In the genomic region with DNA sequence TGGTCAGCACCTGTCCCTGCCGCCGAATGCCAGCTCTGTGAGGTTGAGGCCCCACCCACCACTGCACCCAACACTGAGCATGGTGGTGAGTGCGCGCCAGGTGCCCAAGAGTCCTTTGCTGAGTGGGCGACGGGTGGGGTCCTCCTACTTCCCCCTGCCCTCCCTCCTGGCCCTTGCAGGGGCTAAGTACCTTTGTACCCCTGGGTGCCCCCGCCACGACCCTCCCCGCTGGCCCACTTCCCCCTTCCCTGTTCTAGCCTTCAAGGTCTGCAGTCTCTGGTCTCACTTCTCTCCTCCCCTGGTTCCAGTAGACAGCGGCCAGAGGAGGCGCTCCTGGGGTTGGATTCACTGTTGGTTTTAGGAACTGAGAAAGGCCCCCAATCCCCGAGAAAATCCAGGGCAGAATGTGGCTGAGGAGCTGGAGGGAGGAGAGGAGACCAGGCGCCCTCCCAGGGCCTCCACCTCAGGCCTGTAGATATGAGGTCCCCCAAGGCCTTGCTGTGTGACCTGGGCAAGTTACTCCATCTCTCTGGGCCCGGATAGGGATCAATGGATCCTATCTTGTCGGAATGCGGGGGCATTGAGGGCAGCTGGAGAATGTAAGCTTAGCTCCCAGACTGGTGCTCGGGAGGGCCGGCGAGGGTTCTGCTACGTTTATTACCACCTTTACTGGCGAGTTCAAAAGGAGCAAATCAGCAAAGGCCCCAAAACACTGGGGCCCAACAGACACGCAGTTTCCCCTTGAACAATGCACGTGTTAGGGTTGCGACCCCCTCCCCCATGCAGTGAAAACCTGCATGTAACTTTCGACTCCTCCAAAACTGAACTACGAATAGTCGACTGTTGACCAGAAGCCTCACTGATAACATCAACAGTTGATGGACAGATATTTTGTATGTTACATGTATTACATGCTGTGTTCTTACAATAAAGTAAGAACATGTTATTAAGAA, we compare ENCODE assay signal across 11 cellular contexts. TPM values are rescaled to one million over a fixed set of nuclear protein-coding genes. Genes with fewer than 3 reads are reported as not detected.
DNase-seq lines count a peak whose midpoint lies in the region; ATAC-seq, FAIRE-seq and TF ChIP-seq lines count a peak whose summit lies in the region.
"Had no signal": no experiment of that assay in that cellular context is flagged by ENCODE, and none has a peak within 500 bp of the region (broad histone marks: within the 10 kb centered on the region; RNA-seq: fewer than 3 reads in every experiment).

No MANE protein-coding gene starts in this region.

- peak overlapping the region; percentile 91 for H4K8ac ChIP-seq in mesenchymal stem cell (ENCODE audit: low read length)

- peaks cover 18% of the 10 kb centered on the region for H3K4me1 ChIP-seq in astrocyte (ENCODE audit: insufficient read depth, low read length)
- peaks cover 31% of the 10 kb centered on the region for H3K4me1 ChIP-seq in mesenchymal stem cell (ENCODE audit: control insufficient read depth, insufficient read depth, low read depth, low read length)

- no peak overlapping the region for H2BK5ac ChIP-seq in mesenchymal stem cell (ENCODE audit: low read depth, low read length, poor library complexity, severe bottlenecking)

- peak overlapping the region; percentile 66 for H2BK120ac ChIP-seq in mesenchymal stem cell (ENCODE audit: low read depth, low read length)

- WGBS in mesenchymal stem cell = 71% methylated on average over 25 of the region's 27 CpGs

- H3K4me3 ChIP-seq in astrocyte (ENCODE audit: insufficient read depth, low read depth, low read length) = no peak overlapping the region
- H3K4me3 ChIP-seq in mesenchymal stem cell (ENCODE audit: insufficient read depth in 1 of 2, low read depth in 1 of 2, low read length in 2 of 2) = no peak overlapping the region

- no peaks in the 10 kb centered on the region for H3K79me1 ChIP-seq in mesenchymal stem cell (replicated peaks; ENCODE audit: low read length, poor library complexity, severe bottlenecking)

- H3K36me3 Mint-ChIP-seq in astrocyte (ENCODE audit: low read depth, unreplicated experiment) = no peaks in the 10 kb centered on the region

- peak overlapping the region in 1 of 2 experiments; percentile 81 for H3K4ac ChIP-seq in mesenchymal stem cell (ENCODE audit: low read depth in 1 of 2, low read length in 2 of 2)

- no peak overlapping the region for H3K4me3 Mint-ChIP-seq in astrocyte (ENCODE audit: unreplicated experiment)

- H2BK12ac ChIP-seq in mesenchymal stem cell (ENCODE audit: low read length in 2 of 2) = peak overlapping the region; percentile 29 to 57

- H3K27me3 Mint-ChIP-seq in astrocyte (ENCODE audit: low read depth, unreplicated experiment) = peaks cover 11% of the 10 kb centered on the region

- H2BK15ac ChIP-seq in mesenchymal stem cell (ENCODE audit: low read depth, poor library complexity, severe bottlenecking) = peak overlapping the region; percentile 77

- no peaks in the 10 kb centered on the region for H3K79me2 ChIP-seq in astrocyte (ENCODE audit: insufficient read depth, low read length)

- H3K27ac Mint-ChIP-seq in astrocyte (ENCODE audit: unreplicated experiment) = no peak overlapping the region

- peaks cover 16% of the 10 kb centered on the region for H3K9me3 ChIP-seq in astrocyte (ENCODE audit: insufficient read depth, low read depth, low read length)
- peaks cover 20% of the 10 kb centered on the region for H3K9me3 ChIP-seq in mesenchymal stem cell (ENCODE audit: control insufficient read depth, low read length)

- H3K27ac ChIP-seq in 22Rv1 = peak overlapping the region; percentile 80
- no peak overlapping the region for H3K27ac ChIP-seq in astrocyte (ENCODE audit: low read depth, low read length)
- no peak overlapping the region for H3K27ac ChIP-seq in mesenchymal stem cell (ENCODE audit: low read length, poor library complexity, severe bottlenecking)

- H3K23ac ChIP-seq in mesenchymal stem cell (ENCODE audit: low read length in 2 of 2) = peak overlapping the region in 1 of 2 experiments; percentile 16

- DNase-seq in GM10266 (ENCODE audit: extremely low spot score) (no peak), astrocyte (ENCODE audit: low read depth) (no peak), mesenchymal stem cell (no peak), NCI-H1930 (lab: John Stamatoyannopoulos, UW) (no peak), germinal center (ENCODE audit: low spot score) (no peak), cortex of kidney (lab: John Stamatoyannopoulos, UW) (no peak)
- DNase-seq: DMS79 treated with DMSO at 0.1 percent for 48 hours, NCI-H187 treated with DMSO at 0.1 percent for 48 hours had no signal

- TF ChIP-seq CTCF in 22Rv1 (IDR thresholded peaks at IDR 0.05) = no peak
- peak; percentile 14 for TF ChIP-seq CTCF in GM10266 (IDR thresholded peaks at IDR 0.05; ENCODE audit: control insufficient read depth, insufficient read depth, low read depth, missing control alignments)
- no peak for TF ChIP-seq CTCF in astrocyte (IDR thresholded peaks at IDR 0.05; ENCODE audit: insufficient read depth, low read depth, low read length)

- peak overlapping the region; percentile 90 for H4K91ac ChIP-seq in mesenchymal stem cell (ENCODE audit: low read length)

- H3K36me3 ChIP-seq in astrocyte (ENCODE audit: insufficient read depth, low read length) = no peaks in the 10 kb centered on the region
- no peaks in the 10 kb centered on the region for H3K36me3 ChIP-seq in mesenchymal stem cell (ENCODE audit: control insufficient read depth in 1 of 2, insufficient read depth in 2 of 2, low read depth in 1 of 2, low read length in 2 of 2)

- no peaks in the 10 kb centered on the region for H4K20me1 ChIP-seq in astrocyte (ENCODE audit: insufficient read depth, low read length)

- H3K18ac ChIP-seq in mesenchymal stem cell (ENCODE audit: low read depth in 1 of 2, low read length in 2 of 2) = peak overlapping the region; percentile 44 to 55

- H2AFZ ChIP-seq in astrocyte (ENCODE audit: low read depth, low read length) (peak overlapping the region; percentile 41), mesenchymal stem cell (ENCODE audit: low read depth, low read length) (no peak overlapping the region)

- no peaks in the 10 kb centered on the region for H3K27me3 ChIP-seq in astrocyte (ENCODE audit: insufficient read depth, low read length)
- H3K27me3 ChIP-seq in mesenchymal stem cell (ENCODE audit: control insufficient read depth in 1 of 2, insufficient read depth in 1 of 2, low read length in 2 of 2) = peaks cover 9 to 14% of the 10 kb centered on the region in 2 experiments

- H3K4me1 Mint-ChIP-seq in astrocyte (ENCODE audit: low read depth, unreplicated experiment) = peaks cover 4% of the 10 kb centered on the region

- ATAC-seq in GM21717 (IDR thresholded peaks at IDR 0.05; ENCODE audit: unreplicated experiment) = no peak

- H3K14ac ChIP-seq in mesenchymal stem cell (ENCODE audit: low read length in 2 of 2) = peak overlapping the region in 1 of 2 experiments; percentile 12

- peak overlapping the region; percentile 59 for H2AK5ac ChIP-seq in mesenchymal stem cell (ENCODE audit: low read length, severe bottlenecking)

- H3K9ac ChIP-seq in astrocyte (ENCODE audit: low read length) (peak overlapping the region; percentile 35), mesenchymal stem cell (ENCODE audit: low read length) (no peak overlapping the region)

- H3K4me2 ChIP-seq in astrocyte (ENCODE audit: low read length) (peak overlapping the region; percentile 90), mesenchymal stem cell (ENCODE audit: low read length, poor library complexity, severe bottlenecking) (peak overlapping the region; percentile 50)

- peaks cover 11% of the 10 kb centered on the region for H3K9me3 Mint-ChIP-seq in astrocyte (ENCODE audit: unreplicated experiment)

- no peak for FAIRE-seq in astrocyte (lab: Jason Lieb, UNC)
- FAIRE-seq: GM19239 had no signal

RNA-seq across cellular contexts. Expression of a gene that starts 31.9 kb away (rescaled TPM):
- total RNA-seq in astrocyte = not detected in 2 replicates
- 0.03 TPM for polyA plus RNA-seq in mesenchymal stem cell (2013, experiment 1 of 2)
- polyA plus RNA-seq in mesenchymal stem cell (2013, experiment 2 of 2) = 0.01 TPM
